In genomic region chr10:120156614-120157274, GRCh38 we compare ENCODE assay signal across 27 cellular contexts.
"Had no signal": no experiment of that assay in that cellular context is flagged by ENCODE, and none has a peak within 500 bp of the region (broad histone marks: within the 10 kb centered on the region; RNA-seq: fewer than 3 reads in every experiment).

No MANE protein-coding gene starts in this region.

- H3K4me2 ChIP-seq: neural progenitor cell, smooth muscle cell had no signal

- H3K27me3 ChIP-seq: esophagus muscularis mucosa, foreskin keratinocyte, left lung, neural progenitor cell, right lobe of liver, thyroid gland, vagina had no signal

- H3K9me3 ChIP-seq: left lung, mucosa of descending colon, right lobe of liver, thyroid gland, vagina had no signal

- H3K4me3 ChIP-seq: esophagus muscularis mucosa, gastroesophageal sphincter, heart right ventricle, left lung, mucosa of descending colon, neural progenitor cell, right lobe of liver, smooth muscle cell, thyroid gland, vagina had no signal

- FAIRE-seq: endothelial cell of umbilical vein, islet of Langerhans had no signal

- H3K4me1 ChIP-seq: esophagus muscularis mucosa, foreskin keratinocyte, gastroesophageal sphincter, heart right ventricle, left lung, neural progenitor cell, parathyroid adenoma, right lobe of liver, thyroid gland, vagina had no signal

- H3K79me2 ChIP-seq: parathyroid adenoma had no signal

- H2AFZ ChIP-seq: neural progenitor cell, parathyroid adenoma had no signal

- H3K36me3 ChIP-seq: esophagus muscularis mucosa, gastroesophageal sphincter, heart right ventricle, left lung, neural progenitor cell, right lobe of liver, thyroid gland, vagina had no signal

- ATAC-seq: foreskin keratinocyte; gastroesophageal sphincter; heart right ventricle; left cardiac atrium; left lung; mucosa of descending colon; right lobe of liver; stimulated activated naive CD8-positive, alpha-beta T cell treated with anti-CD3 and anti-CD28 coated beads, Interleukin-15, amount 100 ng/mL, for 72 hours had no signal

- H3K27ac ChIP-seq: esophagus muscularis mucosa, foreskin keratinocyte, gastroesophageal sphincter, heart right ventricle, left lung, neural progenitor cell, parathyroid adenoma, right lobe of liver, thyroid gland, vagina had no signal

- DNase-seq: dermis blood vessel endothelial cell; effector memory CD4-positive, alpha-beta T cell; foreskin keratinocyte; glutamatergic neuron; heart right ventricle; hippocampal formation; left cardiac atrium; left lung; mesenchymal stem cell; mucosa of descending colon; naive B cell; right lobe of liver; stimulated activated CD4-positive, alpha-beta T cell treated with anti-CD3 and anti-CD28 coated beads, Interleukin-12 subunit alpha, Interleukin-12 subunit beta, amount 100 ng/mL, for 4 hours; stimulated activated CD4-positive, alpha-beta T cell treated with anti-CD3 and anti-CD28 coated beads, Interleukin-1b, Interleukin-23, amount 100 ng/mL, for 48 hours; stimulated activated CD4-positive, alpha-beta T cell treated with anti-CD3 and anti-CD28 coated beads, Interleukin-4, amount 100 ng/mL, for 1 hour; stimulated activated CD8-positive, alpha-beta memory T cell treated with anti-CD3 and anti-CD28 coated beads, Interleukin-4, amount 100 ng/mL, for 48 hours; stimulated activated naive CD4-positive, alpha-beta T cell; stimulated activated naive CD8-positive, alpha-beta T cell treated with anti-CD3 and anti-CD28 coated beads, Interleukin-15, amount 100 ng/mL, for 72 hours; thyroid gland had no signal

- H3K9ac ChIP-seq: neural progenitor cell, parathyroid adenoma had no signal
